Comparison of ENCODE assay signal across 1 cellular context in the genomic region with DNA sequence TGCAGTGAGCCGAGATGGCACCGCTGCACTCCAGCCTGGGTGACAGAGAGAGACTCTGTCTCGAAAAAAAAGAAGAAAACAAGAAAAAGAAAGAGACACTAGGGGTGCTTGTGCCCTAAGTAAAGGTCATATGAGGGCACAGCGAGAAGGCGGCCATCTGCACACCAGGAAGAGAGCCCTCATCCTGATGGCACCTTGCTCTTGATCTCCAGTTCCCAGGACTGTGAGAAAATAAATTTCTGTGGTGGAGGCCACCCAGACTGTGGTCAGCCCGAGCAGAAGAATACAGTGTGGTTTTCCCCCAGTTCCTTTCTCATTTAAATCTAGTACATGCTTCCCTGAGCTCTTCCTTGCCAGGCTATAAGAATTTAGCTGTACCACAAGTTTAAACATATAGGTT.
TF ChIP-seq lines count a peak whose summit lies in the region.

No MANE protein-coding gene starts in this region.

TF ChIP-seq in GM12878, 131 proteins besides CTCF, POLR2A, EP300 and RAD21:
- TF ChIP-seq NRF1 (conservative IDR thresholded peaks at IDR 0.05; ENCODE audit: low read depth, low read length), result no peak
- no peak for TF ChIP-seq LARP7 (IDR thresholded peaks at IDR 0.05)
- no peak for TF ChIP-seq SREBF1 (IDR thresholded peaks at IDR 0.05; ENCODE audit: low read length)
- TF ChIP-seq TCF12 (IDR thresholded peaks at IDR 0.05; ENCODE audit: low read depth, low read length), result 0 out of 2 replicates have a peak, but pooled peaks have one; percentile 26
- TF ChIP-seq, protein P1, sequence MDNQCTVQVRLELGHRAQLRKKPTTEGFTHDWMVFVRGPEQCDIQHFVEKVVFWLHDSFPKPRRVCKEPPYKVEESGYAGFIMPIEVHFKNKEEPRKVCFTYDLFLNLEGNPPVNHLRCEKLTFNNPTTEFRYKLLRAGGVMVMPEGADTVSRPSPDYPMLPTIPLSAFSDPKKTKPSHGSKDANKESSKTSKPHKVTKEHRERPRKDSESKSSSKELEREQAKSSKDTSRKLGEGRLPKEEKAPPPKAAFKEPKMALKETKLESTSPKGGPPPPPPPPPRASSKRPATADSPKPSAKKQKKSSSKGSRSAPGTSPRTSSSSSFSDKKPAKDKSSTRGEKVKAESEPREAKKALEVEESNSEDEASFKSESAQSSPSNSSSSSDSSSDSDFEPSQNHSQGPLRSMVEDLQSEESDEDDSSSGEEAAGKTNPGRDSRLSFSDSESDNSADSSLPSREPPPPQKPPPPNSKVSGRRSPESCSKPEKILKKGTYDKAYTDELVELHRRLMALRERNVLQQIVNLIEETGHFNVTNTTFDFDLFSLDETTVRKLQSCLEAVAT (IDR thresholded peaks at IDR 0.05), result peak; percentile 64
- TF ChIP-seq RUNX3 (IDR thresholded peaks at IDR 0.05; ENCODE audit: low read length), result peak; percentile 91
- TF ChIP-seq NFXL1 (IDR thresholded peaks at IDR 0.05; ENCODE audit: borderline replicate concordance), result no peak
- TF ChIP-seq EED (IDR thresholded peaks at IDR 0.05; ENCODE audit: low read depth), result 0 out of 2 replicates have a peak, but pooled peaks have one; percentile 25
- TF ChIP-seq, protein P2, sequence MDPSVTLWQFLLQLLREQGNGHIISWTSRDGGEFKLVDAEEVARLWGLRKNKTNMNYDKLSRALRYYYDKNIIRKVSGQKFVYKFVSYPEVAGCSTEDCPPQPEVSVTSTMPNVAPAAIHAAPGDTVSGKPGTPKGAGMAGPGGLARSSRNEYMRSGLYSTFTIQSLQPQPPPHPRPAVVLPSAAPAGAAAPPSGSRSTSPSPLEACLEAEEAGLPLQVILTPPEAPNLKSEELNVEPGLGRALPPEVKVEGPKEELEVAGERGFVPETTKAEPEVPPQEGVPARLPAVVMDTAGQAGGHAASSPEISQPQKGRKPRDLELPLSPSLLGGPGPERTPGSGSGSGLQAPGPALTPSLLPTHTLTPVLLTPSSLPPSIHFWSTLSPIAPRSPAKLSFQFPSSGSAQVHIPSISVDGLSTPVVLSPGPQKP (IDR thresholded peaks at IDR 0.05; ENCODE audit: low read depth, low read length), result no peak
- TF ChIP-seq, protein P3, sequence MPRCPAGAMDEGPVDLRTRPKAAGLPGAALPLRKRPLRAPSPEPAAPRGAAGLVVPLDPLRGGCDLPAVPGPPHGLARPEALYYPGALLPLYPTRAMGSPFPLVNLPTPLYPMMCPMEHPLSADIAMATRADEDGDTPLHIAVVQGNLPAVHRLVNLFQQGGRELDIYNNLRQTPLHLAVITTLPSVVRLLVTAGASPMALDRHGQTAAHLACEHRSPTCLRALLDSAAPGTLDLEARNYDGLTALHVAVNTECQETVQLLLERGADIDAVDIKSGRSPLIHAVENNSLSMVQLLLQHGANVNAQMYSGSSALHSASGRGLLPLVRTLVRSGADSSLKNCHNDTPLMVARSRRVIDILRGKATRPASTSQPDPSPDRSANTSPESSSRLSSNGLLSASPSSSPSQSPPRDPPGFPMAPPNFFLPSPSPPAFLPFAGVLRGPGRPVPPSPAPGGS (IDR thresholded peaks at IDR 0.05; ENCODE audit: borderline replicate concordance, insufficient read depth, low read depth, low read length, poor library complexity, severe bottlenecking), result peak; percentile 38
- TF ChIP-seq, protein P4, sequence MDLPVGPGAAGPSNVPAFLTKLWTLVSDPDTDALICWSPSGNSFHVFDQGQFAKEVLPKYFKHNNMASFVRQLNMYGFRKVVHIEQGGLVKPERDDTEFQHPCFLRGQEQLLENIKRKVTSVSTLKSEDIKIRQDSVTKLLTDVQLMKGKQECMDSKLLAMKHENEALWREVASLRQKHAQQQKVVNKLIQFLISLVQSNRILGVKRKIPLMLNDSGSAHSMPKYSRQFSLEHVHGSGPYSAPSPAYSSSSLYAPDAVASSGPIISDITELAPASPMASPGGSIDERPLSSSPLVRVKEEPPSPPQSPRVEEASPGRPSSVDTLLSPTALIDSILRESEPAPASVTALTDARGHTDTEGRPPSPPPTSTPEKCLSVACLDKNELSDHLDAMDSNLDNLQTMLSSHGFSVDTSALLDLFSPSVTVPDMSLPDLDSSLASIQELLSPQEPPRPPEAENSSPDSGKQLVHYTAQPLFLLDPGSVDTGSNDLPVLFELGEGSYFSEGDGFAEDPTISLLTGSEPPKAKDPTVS (IDR thresholded peaks at IDR 0.05; ENCODE audit: low read depth, low read length), result no peak
- TF ChIP-seq, protein P5, sequence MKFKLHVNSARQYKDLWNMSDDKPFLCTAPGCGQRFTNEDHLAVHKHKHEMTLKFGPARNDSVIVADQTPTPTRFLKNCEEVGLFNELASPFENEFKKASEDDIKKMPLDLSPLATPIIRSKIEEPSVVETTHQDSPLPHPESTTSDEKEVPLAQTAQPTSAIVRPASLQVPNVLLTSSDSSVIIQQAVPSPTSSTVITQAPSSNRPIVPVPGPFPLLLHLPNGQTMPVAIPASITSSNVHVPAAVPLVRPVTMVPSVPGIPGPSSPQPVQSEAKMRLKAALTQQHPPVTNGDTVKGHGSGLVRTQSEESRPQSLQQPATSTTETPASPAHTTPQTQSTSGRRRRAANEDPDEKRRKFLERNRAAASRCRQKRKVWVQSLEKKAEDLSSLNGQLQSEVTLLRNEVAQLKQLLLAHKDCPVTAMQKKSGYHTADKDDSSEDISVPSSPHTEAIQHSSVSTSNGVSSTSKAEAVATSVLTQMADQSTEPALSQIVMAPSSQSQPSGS (IDR thresholded peaks at IDR 0.05; ENCODE audit: low read length), result peak; percentile 47; the same call in 1 of the 2 replicates
- TF ChIP-seq RFX5 (IDR thresholded peaks at IDR 0.05; ENCODE audit: low read depth, low read length), result no peak
- TF ChIP-seq SMAD1 (IDR thresholded peaks at IDR 0.05; ENCODE audit: low read depth, partially characterized antibody), result no peak
- TF ChIP-seq PML (IDR thresholded peaks at IDR 0.05; ENCODE audit: low read length), result no peak
- TF ChIP-seq TAF1 (IDR thresholded peaks at IDR 0.05; ENCODE audit: borderline replicate concordance, low read depth, low read length), result no peak
- TF ChIP-seq SUPT20H (IDR thresholded peaks at IDR 0.05; ENCODE audit: borderline replicate concordance, control insufficient read depth, low read depth, low read length), result no peak
- TF ChIP-seq, protein P6, sequence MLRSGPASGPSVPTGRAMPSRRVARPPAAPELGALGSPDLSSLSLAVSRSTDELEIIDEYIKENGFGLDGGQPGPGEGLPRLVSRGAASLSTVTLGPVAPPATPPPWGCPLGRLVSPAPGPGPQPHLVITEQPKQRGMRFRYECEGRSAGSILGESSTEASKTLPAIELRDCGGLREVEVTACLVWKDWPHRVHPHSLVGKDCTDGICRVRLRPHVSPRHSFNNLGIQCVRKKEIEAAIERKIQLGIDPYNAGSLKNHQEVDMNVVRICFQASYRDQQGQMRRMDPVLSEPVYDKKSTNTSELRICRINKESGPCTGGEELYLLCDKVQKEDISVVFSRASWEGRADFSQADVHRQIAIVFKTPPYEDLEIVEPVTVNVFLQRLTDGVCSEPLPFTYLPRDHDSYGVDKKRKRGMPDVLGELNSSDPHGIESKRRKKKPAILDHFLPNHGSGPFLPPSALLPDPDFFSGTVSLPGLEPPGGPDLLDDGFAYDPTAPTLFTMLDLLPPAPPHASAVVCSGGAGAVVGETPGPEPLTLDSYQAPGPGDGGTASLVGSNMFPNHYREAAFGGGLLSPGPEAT (IDR thresholded peaks at IDR 0.05; ENCODE audit: low read depth), result 0 out of 2 replicates have a peak, but pooled peaks have one; percentile 16
- no peak for TF ChIP-seq SMC3 (IDR thresholded peaks at IDR 0.05; ENCODE audit: borderline replicate concordance, low read length)
- no peak for TF ChIP-seq JUNB (IDR thresholded peaks at IDR 0.05)
- peak in 1 of 2 experiments; percentile 46; a peak in 2 of 4 replicates for TF ChIP-seq IKZF2 (IDR thresholded peaks at IDR 0.05)
- no peak for TF ChIP-seq FOS (IDR thresholded peaks at IDR 0.05; ENCODE audit: borderline replicate concordance, extremely low read depth, insufficient read length)
- no peak for TF ChIP-seq ZZZ3 (IDR thresholded peaks at IDR 0.05; ENCODE audit: control insufficient read depth, insufficient read length, low read depth)
- TF ChIP-seq, protein P7, sequence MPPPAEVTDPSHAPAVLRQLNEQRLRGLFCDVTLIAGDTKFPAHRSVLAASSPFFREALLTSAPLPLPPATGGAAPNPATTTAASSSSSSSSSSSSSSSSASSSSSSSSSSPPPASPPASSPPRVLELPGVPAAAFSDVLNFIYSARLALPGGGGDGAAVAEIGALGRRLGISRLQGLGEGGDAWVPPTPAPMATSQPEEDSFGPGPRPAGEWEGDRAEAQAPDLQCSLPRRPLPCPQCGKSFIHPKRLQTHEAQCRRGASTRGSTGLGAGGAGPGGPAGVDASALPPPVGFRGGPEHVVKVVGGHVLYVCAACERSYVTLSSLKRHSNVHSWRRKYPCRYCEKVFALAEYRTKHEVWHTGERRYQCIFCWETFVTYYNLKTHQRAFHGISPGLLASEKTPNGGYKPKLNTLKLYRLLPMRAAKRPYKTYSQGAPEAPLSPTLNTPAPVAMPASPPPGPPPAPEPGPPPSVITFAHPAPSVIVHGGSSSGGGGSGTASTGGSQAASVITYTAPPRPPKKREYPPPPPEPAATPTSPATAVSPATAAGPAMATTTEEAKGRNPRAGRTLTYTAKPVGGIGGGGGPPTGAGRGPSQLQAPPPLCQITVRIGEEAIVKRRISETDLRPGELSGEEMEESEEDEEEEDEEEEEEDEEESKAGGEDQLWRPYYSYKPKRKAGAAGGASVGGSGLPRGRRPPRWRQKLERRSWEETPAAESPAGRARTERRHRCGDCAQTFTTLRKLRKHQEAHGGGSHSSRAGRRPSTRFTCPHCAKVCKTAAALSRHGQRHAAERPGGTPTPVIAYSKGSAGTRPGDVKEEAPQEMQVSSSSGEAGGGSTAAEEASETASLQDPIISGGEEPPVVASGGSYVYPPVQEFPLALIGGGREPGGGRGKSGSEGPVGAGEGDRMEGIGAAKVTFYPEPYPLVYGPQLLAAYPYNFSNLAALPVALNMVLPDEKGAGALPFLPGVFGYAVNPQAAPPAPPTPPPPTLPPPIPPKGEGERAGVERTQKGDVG (CRISPR knock-in tag; IDR thresholded peaks at IDR 0.05), result no peak
- TF ChIP-seq SPI1 (IDR thresholded peaks at IDR 0.05; ENCODE audit: borderline replicate concordance, insufficient read depth, low read depth, low read length), result peak; percentile 47; the same call in 1 of the 2 replicates
- TF ChIP-seq, protein P8, sequence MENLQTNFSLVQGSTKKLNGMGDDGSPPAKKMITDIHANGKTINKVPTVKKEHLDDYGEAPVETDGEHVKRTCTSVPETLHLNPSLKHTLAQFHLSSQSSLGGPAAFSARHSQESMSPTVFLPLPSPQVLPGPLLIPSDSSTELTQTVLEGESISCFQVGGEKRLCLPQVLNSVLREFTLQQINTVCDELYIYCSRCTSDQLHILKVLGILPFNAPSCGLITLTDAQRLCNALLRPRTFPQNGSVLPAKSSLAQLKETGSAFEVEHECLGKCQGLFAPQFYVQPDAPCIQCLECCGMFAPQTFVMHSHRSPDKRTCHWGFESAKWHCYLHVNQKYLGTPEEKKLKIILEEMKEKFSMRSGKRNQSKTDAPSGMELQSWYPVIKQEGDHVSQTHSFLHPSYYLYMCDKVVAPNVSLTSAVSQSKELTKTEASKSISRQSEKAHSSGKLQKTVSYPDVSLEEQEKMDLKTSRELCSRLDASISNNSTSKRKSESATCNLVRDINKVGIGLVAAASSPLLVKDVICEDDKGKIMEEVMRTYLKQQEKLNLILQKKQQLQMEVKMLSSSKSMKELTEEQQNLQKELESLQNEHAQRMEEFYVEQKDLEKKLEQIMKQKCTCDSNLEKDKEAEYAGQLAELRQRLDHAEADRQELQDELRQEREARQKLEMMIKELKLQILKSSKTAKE (IDR thresholded peaks at IDR 0.05; ENCODE audit: low read depth, poor library complexity, severe bottlenecking), result peak; percentile 20
- TF ChIP-seq, protein P9, sequence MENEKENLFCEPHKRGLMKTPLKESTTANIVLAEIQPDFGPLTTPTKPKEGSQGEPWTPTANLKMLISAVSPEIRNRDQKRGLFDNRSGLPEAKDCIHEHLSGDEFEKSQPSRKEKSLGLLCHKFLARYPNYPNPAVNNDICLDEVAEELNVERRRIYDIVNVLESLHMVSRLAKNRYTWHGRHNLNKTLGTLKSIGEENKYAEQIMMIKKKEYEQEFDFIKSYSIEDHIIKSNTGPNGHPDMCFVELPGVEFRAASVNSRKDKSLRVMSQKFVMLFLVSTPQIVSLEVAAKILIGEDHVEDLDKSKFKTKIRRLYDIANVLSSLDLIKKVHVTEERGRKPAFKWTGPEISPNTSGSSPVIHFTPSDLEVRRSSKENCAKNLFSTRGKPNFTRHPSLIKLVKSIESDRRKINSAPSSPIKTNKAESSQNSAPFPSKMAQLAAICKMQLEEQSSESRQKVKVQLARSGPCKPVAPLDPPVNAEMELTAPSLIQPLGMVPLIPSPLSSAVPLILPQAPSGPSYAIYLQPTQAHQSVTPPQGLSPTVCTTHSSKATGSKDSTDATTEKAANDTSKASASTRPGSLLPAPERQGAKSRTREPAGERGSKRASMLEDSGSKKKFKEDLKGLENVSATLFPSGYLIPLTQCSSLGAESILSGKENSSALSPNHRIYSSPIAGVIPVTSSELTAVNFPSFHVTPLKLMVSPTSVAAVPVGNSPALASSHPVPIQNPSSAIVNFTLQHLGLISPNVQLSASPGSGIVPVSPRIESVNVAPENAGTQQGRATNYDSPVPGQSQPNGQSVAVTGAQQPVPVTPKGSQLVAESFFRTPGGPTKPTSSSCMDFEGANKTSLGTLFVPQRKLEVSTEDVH (IDR thresholded peaks at IDR 0.05; ENCODE audit: low read depth, partially characterized antibody), result no peak
- no peak for TF ChIP-seq MTA3 (IDR thresholded peaks at IDR 0.05; ENCODE audit: borderline replicate concordance, low read length)
- TF ChIP-seq, protein P10, sequence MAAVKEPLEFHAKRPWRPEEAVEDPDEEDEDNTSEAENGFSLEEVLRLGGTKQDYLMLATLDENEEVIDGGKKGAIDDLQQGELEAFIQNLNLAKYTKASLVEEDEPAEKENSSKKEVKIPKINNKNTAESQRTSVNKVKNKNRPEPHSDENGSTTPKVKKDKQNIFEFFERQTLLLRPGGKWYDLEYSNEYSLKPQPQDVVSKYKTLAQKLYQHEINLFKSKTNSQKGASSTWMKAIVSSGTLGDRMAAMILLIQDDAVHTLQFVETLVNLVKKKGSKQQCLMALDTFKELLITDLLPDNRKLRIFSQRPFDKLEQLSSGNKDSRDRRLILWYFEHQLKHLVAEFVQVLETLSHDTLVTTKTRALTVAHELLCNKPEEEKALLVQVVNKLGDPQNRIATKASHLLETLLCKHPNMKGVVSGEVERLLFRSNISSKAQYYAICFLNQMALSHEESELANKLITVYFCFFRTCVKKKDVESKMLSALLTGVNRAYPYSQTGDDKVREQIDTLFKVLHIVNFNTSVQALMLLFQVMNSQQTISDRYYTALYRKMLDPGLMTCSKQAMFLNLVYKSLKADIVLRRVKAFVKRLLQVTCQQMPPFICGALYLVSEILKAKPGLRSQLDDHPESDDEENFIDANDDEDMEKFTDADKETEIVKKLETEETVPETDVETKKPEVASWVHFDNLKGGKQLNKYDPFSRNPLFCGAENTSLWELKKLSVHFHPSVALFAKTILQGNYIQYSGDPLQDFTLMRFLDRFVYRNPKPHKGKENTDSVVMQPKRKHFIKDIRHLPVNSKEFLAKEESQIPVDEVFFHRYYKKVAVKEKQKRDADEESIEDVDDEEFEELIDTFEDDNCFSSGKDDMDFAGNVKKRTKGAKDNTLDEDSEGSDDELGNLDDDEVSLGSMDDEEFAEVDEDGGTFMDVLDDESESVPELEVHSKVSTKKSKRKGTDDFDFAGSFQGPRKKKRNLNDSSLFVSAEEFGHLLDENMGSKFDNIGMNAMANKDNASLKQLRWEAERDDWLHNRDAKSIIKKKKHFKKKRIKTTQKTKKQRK (IDR thresholded peaks at IDR 0.05; ENCODE audit: low read depth, low read length), result no peak
- 0 out of 2 replicates have a peak, but pooled peaks have one; percentile 32 for TF ChIP-seq IKZF1 (conservative IDR thresholded peaks at IDR 0.05)
- 0 out of 2 replicates have a peak, but pooled peaks have one; percentile 41 for TF ChIP-seq CBFB (IDR thresholded peaks at IDR 0.05; ENCODE audit: low read depth)
